Comparison of ENCODE assay signal across 13 cellular contexts in genomic region chr3:88807471-88808090, GRCh38.
DNase-seq lines count a peak whose midpoint lies in the region; ATAC-seq and TF ChIP-seq lines count a peak whose summit lies in the region.
"Had no signal": no experiment of that assay in that cellular context is flagged by ENCODE, and none has a peak within 500 bp of the region (broad histone marks: within the 10 kb centered on the region; RNA-seq: fewer than 3 reads in every experiment).

No MANE protein-coding gene starts in this region.

- no peak overlapping the region; the same call in 1 of the 2 replicates for H2AFZ ChIP-seq in GM23248

- ATAC-seq in GM18909 (IDR thresholded peaks at IDR 0.05; ENCODE audit: poor library complexity, unreplicated experiment): no peak

- peak overlapping the region; percentile 17; the same call in 1 of the 2 replicates for H3K27ac ChIP-seq in GM23248

- 16 to 23% methylated on average over 3 of the region's 3 CpGs for WGBS in GM23248 (ENCODE audit: low coverage in 1 of 2, low lambda C conversion rate in 2 of 2, missing lambda C conversion rate in 2 of 2), 2 experiments

- H3K36me3 ChIP-seq in GM23248 (ENCODE audit: low read depth): no peaks in the 10 kb centered on the region

- no peak overlapping the region for H3K9ac ChIP-seq in GM23248

- peak overlapping the region; percentile 40 for H3K4me2 ChIP-seq in GM23248 (ENCODE audit: unreplicated experiment)

- TF ChIP-seq CTCF in fibroblast of villous mesenchyme (IDR thresholded peaks at IDR 0.05; ENCODE audit: insufficient read depth, low read depth, low read length) (no peak), retinal pigment epithelial cell (conservative IDR thresholded peaks at IDR 0.05; ENCODE audit: low read depth, low read length) (no peak)

- H3K79me2 ChIP-seq in GM23248 (ENCODE audit: insufficient read depth): no peaks in the 10 kb centered on the region

- no peaks in the 10 kb centered on the region for H3F3A ChIP-seq in GM23248 (ENCODE audit: insufficient read depth)

- peak; percentile 68 for DNase-seq in GM23248
- DNase-seq in amniotic stem cell (lab: John Stamatoyannopoulos, UW): peak; percentile 9
- DNase-seq in fibroblast of villous mesenchyme (ENCODE audit: low read depth): peak; percentile 20
- DNase-seq in retinal pigment epithelial cell (ENCODE audit: low read depth): peak; percentile 43
- no peak for DNase-seq in NCI-H526 (lab: John Stamatoyannopoulos, UW)
- DNase-seq in middle frontal gyrus (ENCODE audit: extremely low spot score, low spot score): no peak
- DNase-seq in T1000 (lab: John Stamatoyannopoulos, UW): no peak
- DNase-seq: activated T-cell treated with anti-CD3 and anti-CD28 coated beads, Interleukin-2, amount 50 U/mL, for 48 hours; COR-L47; NCI-H2171 treated with DMSO at 0.1 percent for 48 hours; substantia nigra; T-helper 1 cell had no signal

- in situ Hi-C loops in GM23248 (cut with MboI): no loop called here

- H3K27me3 ChIP-seq in GM23248 (replicated peaks; ENCODE audit: insufficient read depth): no peaks in the 10 kb centered on the region

- H3K4me3 ChIP-seq in GM23248 (no peak overlapping the region), fibroblast of villous mesenchyme (ENCODE audit: low read depth, low read length) (no peak overlapping the region), retinal pigment epithelial cell (ENCODE audit: low read length) (no peak overlapping the region)

- H3K4me1 ChIP-seq in GM23248 (ENCODE audit: insufficient read depth): peaks cover 24% of the 10 kb centered on the region

- no peaks in the 10 kb centered on the region for H3K9me2 ChIP-seq in GM23248 (ENCODE audit: insufficient read depth)

- no peaks in the 10 kb centered on the region for H4K20me1 ChIP-seq in GM23248 (ENCODE audit: insufficient read depth)

- H3K9me3 ChIP-seq in GM23248 (ENCODE audit: low read depth): no peaks in the 10 kb centered on the region

Comparison
In these comparisons a context has a peak if more than half of its experiments do, and no peak if none do; other contexts are left out.
1. DNase-seq: peak in GM23248 (single experiment), amniotic stem cell (single experiment), fibroblast of villous mesenchyme (single experiment) and retinal pigment epithelial cell (single experiment); none in NCI-H526 (0 of 2), middle frontal gyrus (single experiment) and T1000 (single experiment).